In the genomic region with DNA sequence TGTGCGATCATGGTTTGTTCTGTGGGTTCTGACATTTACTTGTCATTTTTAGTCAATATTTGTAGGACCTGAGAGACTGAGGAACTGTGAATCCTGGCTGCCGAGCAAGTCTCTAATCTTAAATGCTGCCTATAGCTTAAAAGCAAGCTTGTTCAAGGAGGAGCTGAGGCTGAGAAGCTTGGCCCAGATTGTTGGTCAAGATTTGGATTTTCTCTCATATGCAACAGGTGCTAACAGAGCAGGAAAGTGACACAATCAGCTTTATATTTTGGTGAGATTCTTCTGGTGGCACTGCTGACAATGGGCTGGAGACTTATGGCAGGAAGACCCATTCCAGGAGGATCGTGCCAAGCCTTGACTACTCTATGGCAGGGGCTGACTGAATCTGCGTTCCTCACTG, we compare ENCODE assay signal across 1 cellular context.
TF ChIP-seq lines count a peak whose summit lies in the region.

No MANE protein-coding gene starts in this region.

TF ChIP-seq in A549, 52 proteins besides CTCF, POLR2A, EP300 and RAD21:
- TF ChIP-seq ESRRA (IDR thresholded peaks at IDR 0.05; ENCODE audit: borderline replicate concordance, low read length) (no peak), JUN (IDR thresholded peaks at IDR 0.05) (no peak), HOXB5 (CRISPR knock-in tag; IDR thresholded peaks at IDR 0.05) (no peak), SREBF2 (IDR thresholded peaks at IDR 0.05) (no peak), FOSL2 (IDR thresholded peaks at IDR 0.05) (no peak), FOSL2 (CRISPR knock-in tag; IDR thresholded peaks at IDR 0.05) (no peak), HOXA7 (CRISPR knock-in tag; IDR thresholded peaks at IDR 0.05) (no peak), TFCP2L1 (CRISPR knock-in tag; IDR thresholded peaks at IDR 0.05) (no peak), TP53 (CRISPR knock-in tag; IDR thresholded peaks at IDR 0.05) (no peak)
- TF ChIP-seq, protein P1, sequence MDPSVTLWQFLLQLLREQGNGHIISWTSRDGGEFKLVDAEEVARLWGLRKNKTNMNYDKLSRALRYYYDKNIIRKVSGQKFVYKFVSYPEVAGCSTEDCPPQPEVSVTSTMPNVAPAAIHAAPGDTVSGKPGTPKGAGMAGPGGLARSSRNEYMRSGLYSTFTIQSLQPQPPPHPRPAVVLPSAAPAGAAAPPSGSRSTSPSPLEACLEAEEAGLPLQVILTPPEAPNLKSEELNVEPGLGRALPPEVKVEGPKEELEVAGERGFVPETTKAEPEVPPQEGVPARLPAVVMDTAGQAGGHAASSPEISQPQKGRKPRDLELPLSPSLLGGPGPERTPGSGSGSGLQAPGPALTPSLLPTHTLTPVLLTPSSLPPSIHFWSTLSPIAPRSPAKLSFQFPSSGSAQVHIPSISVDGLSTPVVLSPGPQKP (IDR thresholded peaks at IDR 0.05; ENCODE audit: low read depth, low read length): no peak
- TF ChIP-seq, protein P2, sequence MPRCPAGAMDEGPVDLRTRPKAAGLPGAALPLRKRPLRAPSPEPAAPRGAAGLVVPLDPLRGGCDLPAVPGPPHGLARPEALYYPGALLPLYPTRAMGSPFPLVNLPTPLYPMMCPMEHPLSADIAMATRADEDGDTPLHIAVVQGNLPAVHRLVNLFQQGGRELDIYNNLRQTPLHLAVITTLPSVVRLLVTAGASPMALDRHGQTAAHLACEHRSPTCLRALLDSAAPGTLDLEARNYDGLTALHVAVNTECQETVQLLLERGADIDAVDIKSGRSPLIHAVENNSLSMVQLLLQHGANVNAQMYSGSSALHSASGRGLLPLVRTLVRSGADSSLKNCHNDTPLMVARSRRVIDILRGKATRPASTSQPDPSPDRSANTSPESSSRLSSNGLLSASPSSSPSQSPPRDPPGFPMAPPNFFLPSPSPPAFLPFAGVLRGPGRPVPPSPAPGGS (IDR thresholded peaks at IDR 0.05): no peak
- TF ChIP-seq, protein P3, sequence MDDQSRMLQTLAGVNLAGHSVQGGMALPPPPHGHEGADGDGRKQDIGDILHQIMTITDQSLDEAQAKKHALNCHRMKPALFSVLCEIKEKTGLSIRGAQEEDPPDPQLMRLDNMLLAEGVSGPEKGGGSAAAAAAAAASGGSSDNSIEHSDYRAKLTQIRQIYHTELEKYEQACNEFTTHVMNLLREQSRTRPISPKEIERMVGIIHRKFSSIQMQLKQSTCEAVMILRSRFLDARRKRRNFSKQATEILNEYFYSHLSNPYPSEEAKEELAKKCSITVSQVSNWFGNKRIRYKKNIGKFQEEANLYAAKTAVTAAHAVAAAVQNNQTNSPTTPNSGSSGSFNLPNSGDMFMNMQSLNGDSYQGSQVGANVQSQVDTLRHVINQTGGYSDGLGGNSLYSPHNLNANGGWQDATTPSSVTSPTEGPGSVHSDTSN (IDR thresholded peaks at IDR 0.05): no peak
